1 cellular context compared by ENCODE assay signal in the genomic region with DNA sequence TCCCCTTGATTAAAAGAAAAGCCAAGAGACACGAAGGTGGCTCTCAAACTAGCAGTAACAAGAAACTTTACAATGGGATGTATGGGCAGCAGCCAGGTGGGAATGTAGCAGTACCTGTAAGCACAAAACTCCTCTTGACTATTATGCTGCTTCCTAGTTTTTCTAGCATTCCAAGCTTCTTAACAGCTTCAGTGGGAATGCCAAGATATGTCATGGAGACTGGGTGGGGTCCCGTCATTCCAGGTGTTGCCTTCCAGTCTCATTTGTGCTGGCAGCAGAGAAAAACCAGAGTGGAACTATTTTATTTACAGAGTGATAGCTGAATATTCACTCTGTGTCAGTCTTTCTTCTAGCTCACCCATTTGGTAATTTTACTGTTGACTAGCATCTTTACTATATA.
TF ChIP-seq lines count a peak whose summit lies in the region.

No MANE protein-coding gene starts in this region.

TF ChIP-seq in GM12878, 131 proteins besides CTCF, POLR2A, EP300 and RAD21:
- TF ChIP-seq SMC3 (IDR thresholded peaks at IDR 0.05; ENCODE audit: borderline replicate concordance, low read length) (no peak), ZBED1 (IDR thresholded peaks at IDR 0.05; ENCODE audit: borderline replicate concordance) (no peak), CREB1 (IDR thresholded peaks at IDR 0.05; ENCODE audit: low read depth) (no peak), JUND (IDR thresholded peaks at IDR 0.05; ENCODE audit: low read depth, low read length) (no peak), GABPA (IDR thresholded peaks at IDR 0.05; ENCODE audit: low read depth) (no peak), ASH2L (IDR thresholded peaks at IDR 0.05; ENCODE audit: borderline replicate concordance, low read depth) (no peak), SMAD5 (IDR thresholded peaks at IDR 0.05; ENCODE audit: low read depth) (no peak), KDM1A (IDR thresholded peaks at IDR 0.05; ENCODE audit: borderline replicate concordance) (no peak), YBX1 (IDR thresholded peaks at IDR 0.05) (no peak), SREBF2 (IDR thresholded peaks at IDR 0.05; ENCODE audit: low read length) (no peak)
- TF ChIP-seq, protein P1, sequence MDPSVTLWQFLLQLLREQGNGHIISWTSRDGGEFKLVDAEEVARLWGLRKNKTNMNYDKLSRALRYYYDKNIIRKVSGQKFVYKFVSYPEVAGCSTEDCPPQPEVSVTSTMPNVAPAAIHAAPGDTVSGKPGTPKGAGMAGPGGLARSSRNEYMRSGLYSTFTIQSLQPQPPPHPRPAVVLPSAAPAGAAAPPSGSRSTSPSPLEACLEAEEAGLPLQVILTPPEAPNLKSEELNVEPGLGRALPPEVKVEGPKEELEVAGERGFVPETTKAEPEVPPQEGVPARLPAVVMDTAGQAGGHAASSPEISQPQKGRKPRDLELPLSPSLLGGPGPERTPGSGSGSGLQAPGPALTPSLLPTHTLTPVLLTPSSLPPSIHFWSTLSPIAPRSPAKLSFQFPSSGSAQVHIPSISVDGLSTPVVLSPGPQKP (IDR thresholded peaks at IDR 0.05; ENCODE audit: low read depth, low read length), result no peak
- TF ChIP-seq, protein P2, sequence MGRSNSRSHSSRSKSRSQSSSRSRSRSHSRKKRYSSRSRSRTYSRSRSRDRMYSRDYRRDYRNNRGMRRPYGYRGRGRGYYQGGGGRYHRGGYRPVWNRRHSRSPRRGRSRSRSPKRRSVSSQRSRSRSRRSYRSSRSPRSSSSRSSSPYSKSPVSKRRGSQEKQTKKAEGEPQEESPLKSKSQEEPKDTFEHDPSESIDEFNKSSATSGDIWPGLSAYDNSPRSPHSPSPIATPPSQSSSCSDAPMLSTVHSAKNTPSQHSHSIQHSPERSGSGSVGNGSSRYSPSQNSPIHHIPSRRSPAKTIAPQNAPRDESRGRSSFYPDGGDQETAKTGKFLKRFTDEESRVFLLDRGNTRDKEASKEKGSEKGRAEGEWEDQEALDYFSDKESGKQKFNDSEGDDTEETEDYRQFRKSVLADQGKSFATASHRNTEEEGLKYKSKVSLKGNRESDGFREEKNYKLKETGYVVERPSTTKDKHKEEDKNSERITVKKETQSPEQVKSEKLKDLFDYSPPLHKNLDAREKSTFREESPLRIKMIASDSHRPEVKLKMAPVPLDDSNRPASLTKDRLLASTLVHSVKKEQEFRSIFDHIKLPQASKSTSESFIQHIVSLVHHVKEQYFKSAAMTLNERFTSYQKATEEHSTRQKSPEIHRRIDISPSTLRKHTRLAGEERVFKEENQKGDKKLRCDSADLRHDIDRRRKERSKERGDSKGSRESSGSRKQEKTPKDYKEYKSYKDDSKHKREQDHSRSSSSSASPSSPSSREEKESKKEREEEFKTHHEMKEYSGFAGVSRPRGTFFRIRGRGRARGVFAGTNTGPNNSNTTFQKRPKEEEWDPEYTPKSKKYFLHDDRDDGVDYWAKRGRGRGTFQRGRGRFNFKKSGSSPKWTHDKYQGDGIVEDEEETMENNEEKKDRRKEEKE (IDR thresholded peaks at IDR 0.05), result no peak
- TF ChIP-seq, protein P3, sequence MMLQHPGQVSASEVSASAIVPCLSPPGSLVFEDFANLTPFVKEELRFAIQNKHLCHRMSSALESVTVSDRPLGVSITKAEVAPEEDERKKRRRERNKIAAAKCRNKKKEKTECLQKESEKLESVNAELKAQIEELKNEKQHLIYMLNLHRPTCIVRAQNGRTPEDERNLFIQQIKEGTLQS (IDR thresholded peaks at IDR 0.05; ENCODE audit: borderline replicate concordance, extremely low read depth, low read depth, low read length), result no peak
